ENCODE assay signal across 15 cellular contexts in the genomic region with DNA sequence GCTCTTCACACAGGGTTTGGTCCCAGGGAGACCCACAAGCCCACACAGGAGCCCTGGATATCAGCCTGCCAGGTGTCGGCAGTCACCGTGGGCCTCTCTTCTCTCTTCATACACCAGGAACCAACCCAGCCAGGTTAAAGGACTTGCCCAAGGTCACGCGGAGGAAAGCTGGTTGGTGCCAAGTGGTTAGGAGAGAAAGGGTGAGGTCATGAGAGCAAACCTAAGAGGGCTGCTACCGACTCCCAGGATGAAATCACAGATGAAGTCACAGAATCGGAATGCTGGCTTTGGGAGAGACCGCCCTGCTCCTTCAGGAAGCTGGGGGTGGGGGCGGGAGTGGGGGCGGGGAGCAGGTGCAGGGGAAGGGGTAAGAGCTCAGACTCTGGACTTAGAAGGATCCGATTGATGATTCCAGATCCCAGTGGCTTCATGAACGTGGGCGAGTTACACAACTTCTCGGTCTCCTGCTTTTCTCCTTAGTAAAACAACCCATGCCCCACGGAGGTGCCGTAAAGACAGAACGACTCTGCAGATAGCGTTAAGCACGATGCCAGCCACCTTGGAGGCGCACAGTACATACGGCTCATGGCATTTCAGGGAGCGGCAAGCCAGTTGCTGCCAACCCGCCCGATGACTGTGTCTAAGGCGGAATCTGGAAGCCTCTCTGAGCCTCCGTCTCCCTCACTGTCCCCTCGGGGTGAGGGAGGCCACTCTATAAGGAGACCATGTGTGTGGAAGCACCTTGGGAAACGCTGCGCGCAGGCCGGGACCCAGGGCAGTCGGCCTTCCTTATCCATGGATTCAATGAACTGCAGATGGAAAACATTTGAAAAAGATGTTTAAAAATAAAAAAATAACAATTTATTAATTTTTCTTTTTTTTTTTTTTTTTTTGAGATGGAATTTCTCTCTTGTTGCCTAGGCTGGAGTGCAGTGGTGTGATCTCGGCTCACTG. TPM values are rescaled to one million over a fixed set of nuclear protein-coding genes. Genes with fewer than 3 reads are reported as not detected.
DNase-seq lines count a peak whose midpoint lies in the region; TF ChIP-seq lines count a peak whose summit lies in the region.
"Had no signal": no experiment of that assay in that cellular context is flagged by ENCODE, and none has a peak within 500 bp of the region (broad histone marks: within the 10 kb centered on the region; RNA-seq: fewer than 3 reads in every experiment).

No MANE protein-coding gene starts in this region.

- TF ChIP-seq CTCF in epithelial cell of proximal tubule (conservative IDR thresholded peaks at IDR 0.05; ENCODE audit: low read depth, low read length) (no peak), mesothelial cell of epicardium (IDR thresholded peaks at IDR 0.05; ENCODE audit: unreplicated experiment) (no peak), colonic mucosa (IDR thresholded peaks at IDR 0.05) (no peak), left ventricle myocardium inferior (IDR thresholded peaks at IDR 0.05; ENCODE audit: borderline replicate concordance) (no peak)

- no peaks in the 10 kb centered on the region for H3K36me3 Mint-ChIP-seq in mesothelial cell of epicardium
- H3K36me3 Mint-ChIP-seq: CD4-positive, CD25-positive, alpha-beta regulatory T cell had no signal

- DNase-seq in EH (ENCODE audit: low read depth) (peak; percentile 62), NT2/D1 (ENCODE audit: low read depth, low spot score) (peak; percentile 70), epithelial cell of proximal tubule (ENCODE audit: low read depth) (peak; percentile 48), mesothelial cell of epicardium (ENCODE audit: low spot score in 2 of 2, unreplicated experiment in 2 of 2) (no peak), DMS53 (lab: John Stamatoyannopoulos, UW) (no peak), colonic mucosa (no peak), AML-193 (lab: John Stamatoyannopoulos, UW) (no peak), left ventricle myocardium inferior (no peak)
- DNase-seq: CD4-positive, CD25-positive, alpha-beta regulatory T cell; MM.1S; NCI-H2227 treated with DMSO at 0.1 percent for 48 hours; ovary; RPMI8226 had no signal

- peak overlapping the region; percentile 5 for H3K27ac Mint-ChIP-seq in mesothelial cell of epicardium

- intact Hi-C loops in colonic mucosa (cut with DNase I) (no loop called here), left ventricle myocardium inferior (cut with micrococcal nuclease) (no loop called here)

- H3K36me3 ChIP-seq in NT2/D1 (ENCODE audit: insufficient read depth, insufficient read length, low read length) (no peaks in the 10 kb centered on the region), colonic mucosa (no peaks in the 10 kb centered on the region), left ventricle myocardium inferior (no peaks in the 10 kb centered on the region)
- H3K36me3 ChIP-seq: cardiac muscle cell, esophagus muscularis mucosa, ovary had no signal

- H3K4me1 Mint-ChIP-seq in mesothelial cell of epicardium = peaks cover 2% of the 10 kb centered on the region

- peak overlapping the region; percentile 21 for H3K9ac ChIP-seq in NT2/D1 (ENCODE audit: insufficient read length, low read depth)
- no peak overlapping the region for H3K9ac ChIP-seq in colonic mucosa (ENCODE audit: low read depth in 2 of 2, low read length in 2 of 2)

- no peak overlapping the region for H3K27ac ChIP-seq in colonic mucosa
- no peak overlapping the region for H3K27ac ChIP-seq in left ventricle myocardium inferior (replicated peaks)
- H3K27ac ChIP-seq: cardiac muscle cell, esophagus muscularis mucosa, ovary had no signal

- H3K4me3 Mint-ChIP-seq in mesothelial cell of epicardium = no peak overlapping the region
- H3K4me3 Mint-ChIP-seq: CD4-positive, CD25-positive, alpha-beta regulatory T cell had no signal

- no peaks in the 10 kb centered on the region for H3K9me3 ChIP-seq in NT2/D1 (ENCODE audit: insufficient read depth, low read length)
- no peaks in the 10 kb centered on the region for H3K9me3 ChIP-seq in colonic mucosa
- no peaks in the 10 kb centered on the region for H3K9me3 ChIP-seq in left ventricle myocardium inferior (replicated peaks)
- H3K9me3 ChIP-seq: esophagus muscularis mucosa, ovary had no signal

- no peaks in the 10 kb centered on the region for H3K27me3 ChIP-seq in NT2/D1 (ENCODE audit: insufficient read depth, insufficient read length)
- H3K27me3 ChIP-seq in colonic mucosa = no peaks in the 10 kb centered on the region
- no peaks in the 10 kb centered on the region for H3K27me3 ChIP-seq in left ventricle myocardium inferior (ENCODE audit: low read depth)
- H3K27me3 ChIP-seq: cardiac muscle cell, esophagus muscularis mucosa, ovary had no signal

- no peaks in the 10 kb centered on the region for H3K9me3 Mint-ChIP-seq in mesothelial cell of epicardium
- H3K9me3 Mint-ChIP-seq: CD4-positive, CD25-positive, alpha-beta regulatory T cell had no signal

- H3K4me1 ChIP-seq in NT2/D1 (ENCODE audit: insufficient read depth, insufficient read length) = peaks cover 10% of the 10 kb centered on the region
- H3K4me1 ChIP-seq in colonic mucosa = no peaks in the 10 kb centered on the region
- H3K4me1 ChIP-seq in left ventricle myocardium inferior = no peaks in the 10 kb centered on the region
- H3K4me1 ChIP-seq: esophagus muscularis mucosa had no signal

- H3K27me3 Mint-ChIP-seq in mesothelial cell of epicardium (ENCODE audit: low read depth) = no peaks in the 10 kb centered on the region

- H3K4me3 ChIP-seq in NT2/D1 (ENCODE audit: insufficient read length, low read depth) (no peak overlapping the region), epithelial cell of proximal tubule (ENCODE audit: low read depth, low read length) (no peak overlapping the region), colonic mucosa (no peak overlapping the region), left ventricle myocardium inferior (no peak overlapping the region)
- H3K4me3 ChIP-seq: cardiac muscle cell, esophagus muscularis mucosa, ovary had no signal

RNA-seq across cellular contexts. Expression of a gene that starts 23.0 kb away (rescaled TPM):
- total RNA-seq in epithelial cell of proximal tubule = 14.5 and 14.6 TPM in 2 replicates
- 28.2 to 33.1 TPM (median 28.9 TPM) in 3 replicates for total RNA-seq in mesothelial cell of epicardium
- total RNA-seq in colonic mucosa = 10 to 100 TPM in 1 of 2 donors, 1 to 10 TPM in 1; 8.8 to 13.0 TPM
- total RNA-seq in left ventricle myocardium inferior = 4.2 TPM

Comparison
In these comparisons a context has a peak if more than half of its experiments do, and no peak if none do; other contexts are left out.
1. DNase-seq: peak in EH (single experiment), NT2/D1 (single experiment) and epithelial cell of proximal tubule (single experiment); none in mesothelial cell of epicardium (0 of 2), DMS53 (single experiment), colonic mucosa (single experiment), AML-193 (0 of 2) and left ventricle myocardium inferior (single experiment).